ENCODE assay signal across 17 cellular contexts in genomic region chr1:234244482-234244881, GRCh38.
DNase-seq lines count a peak whose midpoint lies in the region; ATAC-seq and TF ChIP-seq lines count a peak whose summit lies in the region.
"Had no signal": no experiment of that assay in that cellular context is flagged by ENCODE, and none has a peak within 500 bp of the region (broad histone marks: within the 10 kb centered on the region; RNA-seq: fewer than 3 reads in every experiment).

No MANE protein-coding gene starts in this region.

- H3K9ac ChIP-seq in smooth muscle cell (ENCODE audit: low read depth), result no peak overlapping the region

- no peaks in the 10 kb centered on the region for H3K79me2 ChIP-seq in smooth muscle cell (ENCODE audit: low read depth)

- peak; percentile 19 to 39 for ATAC-seq in activated CD4-positive, CD25-positive, alpha-beta regulatory T cell treated with anti-CD3 and anti-CD28 coated beads, Interleukin-2, amount 50 U/mL, for 24 hours
- ATAC-seq in HG02678 (IDR thresholded peaks at IDR 0.05; ENCODE audit: unreplicated experiment) (peak; percentile 32), HG02642 (IDR thresholded peaks at IDR 0.05; ENCODE audit: poor library complexity, unreplicated experiment) (no peak)
- ATAC-seq: A549, lower lobe of right lung had no signal

- no peaks in the 10 kb centered on the region for H3K36me3 ChIP-seq in smooth muscle cell (ENCODE audit: low read depth)
- H3K36me3 ChIP-seq: lower lobe of right lung, neutrophil, thyroid gland had no signal

- H3K27me3 ChIP-seq in smooth muscle cell (ENCODE audit: low read depth), result peaks cover 2% of the 10 kb centered on the region
- H3K27me3 ChIP-seq: neutrophil, thyroid gland had no signal

- H3K9me3 ChIP-seq in smooth muscle cell (replicated peaks; ENCODE audit: low read depth), result no peaks in the 10 kb centered on the region
- H3K9me3 ChIP-seq: A549, lower lobe of right lung, neutrophil, thyroid gland had no signal

- H3F3A ChIP-seq in smooth muscle cell (ENCODE audit: low read depth), result no peaks in the 10 kb centered on the region

- H3K4me3 ChIP-seq in smooth muscle cell, result no peak overlapping the region
- H3K4me3 ChIP-seq: A549, lower lobe of right lung, thyroid gland had no signal

- no peak overlapping the region for H2AFZ ChIP-seq in smooth muscle cell (ENCODE audit: low read depth)

- H4K20me1 ChIP-seq in smooth muscle cell (ENCODE audit: low read depth), result no peaks in the 10 kb centered on the region

- H3K4me2 ChIP-seq in smooth muscle cell, result no peak overlapping the region
- H3K4me2 ChIP-seq: A549 had no signal

- no peak for TF ChIP-seq CTCF in smooth muscle cell (IDR thresholded peaks at IDR 0.05; ENCODE audit: borderline replicate concordance, insufficient read depth, poor library complexity, severe bottlenecking)

- no peak for DNase-seq in activated CD4-positive, CD25-positive, alpha-beta regulatory T cell (lab: John Stamatoyannopoulos, UW)
- DNase-seq in NOMO-1 (lab: John Stamatoyannopoulos, UW; ENCODE audit: unreplicated experiment in 2 of 2) (peak; percentile 21 to 81), NCI-H1694 treated with DMSO at 0.1 percent for 48 hours (lab: John Stamatoyannopoulos, UW) (no peak), DMS114 treated with DMSO at 0.1 percent for 48 hours (lab: John Stamatoyannopoulos, UW; ENCODE audit: unreplicated experiment) (no peak), smooth muscle cell (lab: John Stamatoyannopoulos, UW; ENCODE audit: unreplicated experiment) (no peak)
- DNase-seq: activated CD4-positive, alpha-beta T cell treated with anti-CD3 and anti-CD28 coated beads, Interleukin-2, amount 50 U/mL, for 4 hours; COR-L47; lower lobe of right lung; NCI-H1092 treated with DMSO at 0.1 percent for 48 hours; NCI-H446; small intestine; thyroid gland had no signal

- no peaks in the 10 kb centered on the region for H3K4me1 ChIP-seq in smooth muscle cell (ENCODE audit: low read depth)
- H3K4me1 ChIP-seq: A549, lower lobe of right lung, thyroid gland had no signal

- H3K27ac ChIP-seq in smooth muscle cell (ENCODE audit: low read depth), result no peak overlapping the region
- H3K27ac ChIP-seq: A549, lower lobe of right lung, neutrophil, thyroid gland had no signal

Comparison
In these comparisons a context has a peak if more than half of its experiments do, and no peak if none do; other contexts are left out.
1. DNase-seq: peak in NOMO-1 (2 of 2); none in activated CD4-positive, CD25-positive, alpha-beta regulatory T cell (0 of 4), NCI-H1694 treated with DMSO at 0.1 percent for 48 hours (single experiment), DMS114 treated with DMSO at 0.1 percent for 48 hours (single experiment) and smooth muscle cell (single experiment).